12 cellular contexts compared by ENCODE assay signal in the genomic region with DNA sequence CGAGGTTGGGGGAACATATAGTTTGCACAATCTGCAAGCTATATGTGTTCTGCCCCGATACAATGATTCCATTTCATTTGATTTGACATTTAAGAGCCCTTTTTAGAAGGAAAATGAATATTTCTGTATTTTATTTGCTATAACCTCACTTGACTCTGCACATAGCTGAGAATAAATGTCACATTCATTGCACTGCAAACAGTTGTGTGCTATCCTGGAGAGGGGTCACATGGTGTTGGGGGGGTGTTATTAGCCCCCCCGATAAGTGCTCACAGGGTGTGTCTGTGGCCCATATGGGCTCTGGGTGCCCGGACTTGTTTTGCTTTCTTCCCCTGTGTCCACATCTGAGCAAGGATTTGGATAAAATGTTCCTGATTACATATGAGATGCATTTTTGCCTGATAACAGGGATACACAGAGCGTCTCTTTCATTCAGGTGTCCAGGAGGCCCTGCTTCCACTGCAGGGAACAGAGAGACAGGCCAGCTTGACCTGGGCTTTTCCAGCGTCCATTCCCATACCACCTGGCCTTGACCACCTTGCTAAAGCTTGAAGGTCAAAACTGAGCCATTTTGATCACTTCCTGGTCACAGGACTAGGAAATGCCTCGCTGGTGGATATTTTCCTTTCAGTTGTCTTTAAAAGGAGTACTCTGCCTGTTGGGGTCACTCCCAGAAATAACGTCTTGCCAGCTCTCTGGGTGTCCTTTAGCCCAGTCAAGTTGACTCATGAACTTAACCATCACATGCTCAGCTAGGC.
"Had no signal": no experiment of that assay in that cellular context is flagged by ENCODE, and none has a peak within 500 bp of the region (broad histone marks: within the 10 kb centered on the region; RNA-seq: fewer than 3 reads in every experiment).

No MANE protein-coding gene starts in this region.

- H3K9me3 ChIP-seq: adrenal gland, thoracic aorta, uterus had no signal

- DNase-seq: activated CD4-positive, alpha-beta T cell treated with anti-CD3 and anti-CD28 coated beads, Interleukin-2, amount 50 U/mL, for 1 hour; activated naive CD4-positive, alpha-beta T cell treated with anti-CD3 and anti-CD28 coated beads, Interleukin-2, amount 10 ng/mL, durations not matched to agents 7 days and 5 days; activated T-cell treated with anti-CD3 and anti-CD28 coated beads for 4 hours; adrenal gland; glutamatergic neuron; kidney; nephron progenitor cell; uterus had no signal

- H3K27ac ChIP-seq: adrenal gland, cardiac muscle cell, thoracic aorta, uterus had no signal

- H3K27me3 ChIP-seq: adrenal gland, cardiac muscle cell, uterus had no signal

- H3K4me3 ChIP-seq: adrenal gland, cardiac muscle cell, thoracic aorta, uterus had no signal

- H3K27ac Mint-ChIP-seq: activated naive CD4-positive, alpha-beta T cell treated with anti-CD3 and anti-CD28 coated beads, Interleukin-2, amount 10 ng/mL, durations not matched to agents 7 days and 5 days; nephron progenitor cell; stimulated activated effector memory CD8-positive, alpha-beta T cell treated with anti-CD3 and anti-CD28 coated beads, Interleukin-12 subunit alpha, Interleukin-12 subunit beta, amount 100 ng/mL, for 72 hours had no signal

- ATAC-seq: stimulated activated effector memory CD8-positive, alpha-beta T cell treated with anti-CD3 and anti-CD28 coated beads, Interleukin-12 subunit alpha, Interleukin-12 subunit beta, amount 100 ng/mL, for 72 hours had no signal

- FAIRE-seq: endometrium, kidney had no signal

- H3K36me3 ChIP-seq: adrenal gland, cardiac muscle cell, thoracic aorta, uterus had no signal

- H3K9me3 Mint-ChIP-seq: stimulated activated effector memory CD8-positive, alpha-beta T cell treated with anti-CD3 and anti-CD28 coated beads, Interleukin-12 subunit alpha, Interleukin-12 subunit beta, amount 100 ng/mL, for 72 hours had no signal

- H3K36me3 Mint-ChIP-seq: activated naive CD4-positive, alpha-beta T cell treated with anti-CD3 and anti-CD28 coated beads, Interleukin-2, amount 10 ng/mL, durations not matched to agents 7 days and 5 days; stimulated activated effector memory CD8-positive, alpha-beta T cell treated with anti-CD3 and anti-CD28 coated beads, Interleukin-12 subunit alpha, Interleukin-12 subunit beta, amount 100 ng/mL, for 72 hours had no signal

- H3K4me3 Mint-ChIP-seq: activated naive CD4-positive, alpha-beta T cell treated with anti-CD3 and anti-CD28 coated beads, Interleukin-2, amount 10 ng/mL, durations not matched to agents 7 days and 5 days; nephron progenitor cell; stimulated activated effector memory CD8-positive, alpha-beta T cell treated with anti-CD3 and anti-CD28 coated beads, Interleukin-12 subunit alpha, Interleukin-12 subunit beta, amount 100 ng/mL, for 72 hours had no signal

- H3K4me1 ChIP-seq: adrenal gland, uterus had no signal
